Comparison of ENCODE assay signal across 1 cellular context in the genomic region with DNA sequence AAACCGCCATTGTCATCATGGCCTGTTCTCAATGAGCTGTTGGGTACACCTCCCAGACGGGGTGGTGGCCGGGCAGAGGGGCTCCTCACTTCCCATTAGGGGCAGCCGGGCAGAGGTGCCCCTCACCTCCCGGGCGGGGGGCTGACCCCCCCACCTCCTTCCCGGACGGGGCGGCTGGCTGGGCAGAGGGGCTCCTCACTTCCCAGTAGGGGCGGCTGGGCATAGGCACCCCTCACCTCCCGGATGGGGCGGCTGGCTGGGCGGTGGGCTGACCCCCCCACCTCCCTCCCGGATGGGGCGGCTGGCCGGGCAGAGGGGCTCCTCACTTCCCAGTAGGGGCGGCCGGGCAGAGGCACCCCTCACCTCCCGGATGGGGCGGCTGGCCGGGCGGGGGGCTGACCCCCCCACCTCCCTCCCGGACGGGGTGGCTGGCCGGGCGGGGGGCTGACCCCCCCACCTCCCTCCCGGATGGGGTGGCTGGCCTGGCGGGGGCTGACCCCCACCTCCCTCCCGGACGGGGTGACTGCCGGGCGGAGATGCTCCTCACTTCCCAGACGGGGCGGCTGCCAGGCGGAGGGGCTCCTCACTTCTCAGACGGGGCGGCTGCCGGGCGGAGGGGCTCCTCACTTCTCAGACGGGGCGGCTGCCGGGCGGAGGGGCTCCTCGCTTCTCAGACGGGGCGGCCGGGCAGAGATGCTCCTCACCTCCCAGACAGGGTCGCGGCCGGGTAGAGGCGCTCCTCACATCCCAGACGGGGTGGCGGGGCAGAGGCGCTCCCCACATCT. TPM values are rescaled to one million over a fixed set of nuclear protein-coding genes. Genes with fewer than 3 reads are reported as not detected.
"Had no signal": no experiment of that assay in that cellular context is flagged by ENCODE, and none has a peak within 500 bp of the region (broad histone marks: within the 10 kb centered on the region; RNA-seq: fewer than 3 reads in every experiment).

No MANE protein-coding gene starts in this region.

RNA-seq across cellular contexts. Expression of gene CALCR, which starts 11.4 kb away (rescaled TPM):
- polyA plus RNA-seq: GM23248 had no signal
